In genomic region chr17:57158296-57158695, GRCh38 we compare ENCODE assay signal across 18 cellular contexts.
DNase-seq lines count a peak whose midpoint lies in the region; ATAC-seq and TF ChIP-seq lines count a peak whose summit lies in the region.
"Had no signal": no experiment of that assay in that cellular context is flagged by ENCODE, and none has a peak within 500 bp of the region (broad histone marks: within the 10 kb centered on the region; RNA-seq: fewer than 3 reads in every experiment).

No MANE protein-coding gene starts in this region.

- H3K27me3 ChIP-seq in RWPE2 (ENCODE audit: insufficient read depth, poor library complexity, severe bottlenecking): no peaks in the 10 kb centered on the region
- no peaks in the 10 kb centered on the region for H3K27me3 ChIP-seq in parathyroid adenoma (ENCODE audit: control insufficient read depth, insufficient read depth, low read length)

- no peaks in the 10 kb centered on the region for H3K27me3 Mint-ChIP-seq in activated naive CD8-positive, alpha-beta T cell treated with anti-CD3 and anti-CD28 coated beads, Interleukin-2, amount 50 U/mL, for 24 hours

- DNase-seq in A172 (ENCODE audit: low spot score) (peak; percentile 50), RWPE2 (ENCODE audit: low spot score) (no peak), glomerular visceral epithelial cell (ENCODE audit: extremely low spot score) (peak; percentile 25)
- no peak for DNase-seq in activated T-cell treated with anti-CD3 and anti-CD28 coated beads, Interleukin-2, amount 50 U/mL, for 48 hours
- DNase-seq in activated naive CD8-positive, alpha-beta T cell treated with anti-CD3 and anti-CD28 coated beads, Interleukin-2, amount 50 U/mL, for 24 hours: no peak
- DNase-seq in stimulated activated CD4-positive, alpha-beta T cell treated with anti-CD3 and anti-CD28 coated beads, Interleukin-12 subunit alpha, Interleukin-12 subunit beta, amount 100 ng/mL, for 4 hours: no peak
- DNase-seq: 8988T, COR-L47, DMS153, H9, IMR-90, NCI-H146, NCI-H2081 treated with DMSO at 0.1 percent for 48 hours, NCI-H524 treated with DMSO at 0.1 percent for 48 hours had no signal

- no peaks in the 10 kb centered on the region for H3K4me1 ChIP-seq in RWPE2 (ENCODE audit: insufficient read depth, poor library complexity, severe bottlenecking)
- H3K4me1 ChIP-seq in parathyroid adenoma: peaks cover 19% of the 10 kb centered on the region

- no peaks in the 10 kb centered on the region for H3K36me3 Mint-ChIP-seq in activated naive CD8-positive, alpha-beta T cell treated with anti-CD3 and anti-CD28 coated beads, Interleukin-2, amount 50 U/mL, for 24 hours (ENCODE audit: low read depth)

- no peaks in the 10 kb centered on the region for H3K9me3 ChIP-seq in RWPE2 (ENCODE audit: severe bottlenecking)
- H3K9me3 ChIP-seq in parathyroid adenoma (ENCODE audit: control insufficient read depth, low read length): no peaks in the 10 kb centered on the region

- H3K4me1 Mint-ChIP-seq in activated naive CD8-positive, alpha-beta T cell treated with anti-CD3 and anti-CD28 coated beads, Interleukin-2, amount 50 U/mL, for 24 hours: no peaks in the 10 kb centered on the region

- peak overlapping the region; percentile 47 for H3K27ac ChIP-seq in RWPE2 (ENCODE audit: poor library complexity, severe bottlenecking)
- peak overlapping the region; percentile 39 for H3K27ac ChIP-seq in parathyroid adenoma
- H3K27ac ChIP-seq: C4-2B, SK-N-MC had no signal

- no peak overlapping the region for H3K27ac Mint-ChIP-seq in activated naive CD8-positive, alpha-beta T cell treated with anti-CD3 and anti-CD28 coated beads, Interleukin-2, amount 50 U/mL, for 24 hours

- H3K36me3 ChIP-seq in RWPE2 (ENCODE audit: low read depth): no peaks in the 10 kb centered on the region
- no peaks in the 10 kb centered on the region for H3K36me3 ChIP-seq in parathyroid adenoma (ENCODE audit: control insufficient read depth, insufficient read depth, low read length)

- no peak for TF ChIP-seq CTCF in RWPE2 (IDR thresholded peaks at IDR 0.05; ENCODE audit: poor library complexity, severe bottlenecking)
- TF ChIP-seq CTCF in parathyroid adenoma (IDR thresholded peaks at IDR 0.05): no peak

- ATAC-seq in RWPE2 (ENCODE audit: low read depth) (peak; percentile 59; the same call in 2 of the 3 replicates), HG03565 (IDR thresholded peaks at IDR 0.05; ENCODE audit: unreplicated experiment) (no peak)
- ATAC-seq in activated naive CD8-positive, alpha-beta T cell treated with anti-CD3 and anti-CD28 coated beads, Interleukin-2, amount 50 U/mL, for 24 hours: no peak

- no peak overlapping the region for H3K9ac ChIP-seq in parathyroid adenoma

- H2AFZ ChIP-seq in parathyroid adenoma: peak overlapping the region; percentile 81

- H3K9me3 Mint-ChIP-seq in activated naive CD8-positive, alpha-beta T cell treated with anti-CD3 and anti-CD28 coated beads, Interleukin-2, amount 50 U/mL, for 24 hours: peaks cover 3% of the 10 kb centered on the region

- no peak overlapping the region for H3K4me3 ChIP-seq in RWPE2 (ENCODE audit: severe bottlenecking)
- H3K4me3 ChIP-seq in parathyroid adenoma (ENCODE audit: low read depth, low read length): no peak overlapping the region
- H3K4me3 ChIP-seq: SK-N-MC had no signal

- H3K4me3 Mint-ChIP-seq in activated naive CD8-positive, alpha-beta T cell treated with anti-CD3 and anti-CD28 coated beads, Interleukin-2, amount 50 U/mL, for 24 hours: no peak overlapping the region
- H3K4me3 Mint-ChIP-seq: H9 had no signal

- H3K79me2 ChIP-seq in parathyroid adenoma: no peaks in the 10 kb centered on the region

- H3K4me2 ChIP-seq in parathyroid adenoma (ENCODE audit: low read length): no peak overlapping the region

Comparison
In these comparisons a context has a peak if more than half of its experiments do, and no peak if none do; other contexts are left out.
1. DNase-seq: peak in A172 (single experiment) and glomerular visceral epithelial cell (single experiment); none in RWPE2 (single experiment), activated T-cell treated with anti-CD3 and anti-CD28 coated beads, Interleukin-2, amount 50 U/mL, for 48 hours (0 of 2), activated naive CD8-positive, alpha-beta T cell treated with anti-CD3 and anti-CD28 coated beads, Interleukin-2, amount 50 U/mL, for 24 hours (single experiment) and stimulated activated CD4-positive, alpha-beta T cell treated with anti-CD3 and anti-CD28 coated beads, Interleukin-12 subunit alpha, Interleukin-12 subunit beta, amount 100 ng/mL, for 4 hours (single experiment).